In genomic region chr19:2084993-2085720, GRCh38 we compare ENCODE assay signal across 1 cellular context.
TF ChIP-seq lines count a peak whose summit lies in the region.

No MANE protein-coding gene starts in this region.

TF ChIP-seq in GM12878, 131 proteins besides CTCF, POLR2A, EP300 and RAD21 (continued from another document and continues in another):
- TF ChIP-seq PML (IDR thresholded peaks at IDR 0.05; ENCODE audit: low read length) = peak; percentile 94; the same call in 1 of the 2 replicates
- TF ChIP-seq CBFB (IDR thresholded peaks at IDR 0.05; ENCODE audit: low read depth) = peak; percentile 99
- TF ChIP-seq E4F1 (IDR thresholded peaks at IDR 0.05; ENCODE audit: borderline replicate concordance, partially characterized antibody) = no peak
- TF ChIP-seq BCL11A (IDR thresholded peaks at IDR 0.05; ENCODE audit: low read depth, low read length) = peak; percentile 94
- 0 out of 2 replicates have a peak, but pooled peaks have one; percentile 46 for TF ChIP-seq IRF4 (IDR thresholded peaks at IDR 0.05; ENCODE audit: low read depth, low read length)
- TF ChIP-seq BHLHE40 (IDR thresholded peaks at IDR 0.05; ENCODE audit: borderline replicate concordance in 1 of 2, low read depth in 2 of 2, low read length in 1 of 2) = peak; percentile 97
- peak; percentile 49 for TF ChIP-seq RAD51 (IDR thresholded peaks at IDR 0.05)
- TF ChIP-seq, protein P1, sequence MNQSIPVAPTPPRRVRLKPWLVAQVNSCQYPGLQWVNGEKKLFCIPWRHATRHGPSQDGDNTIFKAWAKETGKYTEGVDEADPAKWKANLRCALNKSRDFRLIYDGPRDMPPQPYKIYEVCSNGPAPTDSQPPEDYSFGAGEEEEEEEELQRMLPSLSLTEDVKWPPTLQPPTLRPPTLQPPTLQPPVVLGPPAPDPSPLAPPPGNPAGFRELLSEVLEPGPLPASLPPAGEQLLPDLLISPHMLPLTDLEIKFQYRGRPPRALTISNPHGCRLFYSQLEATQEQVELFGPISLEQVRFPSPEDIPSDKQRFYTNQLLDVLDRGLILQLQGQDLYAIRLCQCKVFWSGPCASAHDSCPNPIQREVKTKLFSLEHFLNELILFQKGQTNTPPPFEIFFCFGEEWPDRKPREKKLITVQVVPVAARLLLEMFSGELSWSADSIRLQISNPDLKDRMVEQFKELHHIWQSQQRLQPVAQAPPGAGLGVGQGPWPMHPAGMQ (IDR thresholded peaks at IDR 0.05; ENCODE audit: borderline replicate concordance) = no peak; the same call in 1 of the 2 replicates
- peak; percentile 77; the same call in 1 of the 2 replicates for TF ChIP-seq TARDBP (IDR thresholded peaks at IDR 0.05; ENCODE audit: borderline replicate concordance)
- no peak for TF ChIP-seq FOS (IDR thresholded peaks at IDR 0.05; ENCODE audit: borderline replicate concordance, extremely low read depth, insufficient read length)
- TF ChIP-seq ZBED1 (IDR thresholded peaks at IDR 0.05; ENCODE audit: borderline replicate concordance) = peak; percentile 94
- peak; percentile 93 for TF ChIP-seq MXI1 (IDR thresholded peaks at IDR 0.05; ENCODE audit: low read depth, low read length)
- TF ChIP-seq CEBPB (IDR thresholded peaks at IDR 0.05; ENCODE audit: borderline replicate concordance in 1 of 2, low read depth in 2 of 2, low read length in 2 of 2) = no peak; a peak in 1 of 4 replicates
- no peak for TF ChIP-seq KDM1A (IDR thresholded peaks at IDR 0.05; ENCODE audit: borderline replicate concordance)
- peak; percentile 95 for TF ChIP-seq SMARCA5 (IDR thresholded peaks at IDR 0.05)
- TF ChIP-seq NFIC (IDR thresholded peaks at IDR 0.05; ENCODE audit: low read depth, low read length) = peak; percentile 96
- TF ChIP-seq JUNB (IDR thresholded peaks at IDR 0.05) = no peak; the same call in 1 of the 2 replicates
- peak; percentile 95 to 97 for TF ChIP-seq IKZF2 (IDR thresholded peaks at IDR 0.05)
- TF ChIP-seq CBX5 (IDR thresholded peaks at IDR 0.05; ENCODE audit: low read depth) = peak; percentile 92
- peak; percentile 100 for TF ChIP-seq ZNF384 (IDR thresholded peaks at IDR 0.05; ENCODE audit: borderline replicate concordance, low read depth, low read length)
- TF ChIP-seq, protein P2, sequence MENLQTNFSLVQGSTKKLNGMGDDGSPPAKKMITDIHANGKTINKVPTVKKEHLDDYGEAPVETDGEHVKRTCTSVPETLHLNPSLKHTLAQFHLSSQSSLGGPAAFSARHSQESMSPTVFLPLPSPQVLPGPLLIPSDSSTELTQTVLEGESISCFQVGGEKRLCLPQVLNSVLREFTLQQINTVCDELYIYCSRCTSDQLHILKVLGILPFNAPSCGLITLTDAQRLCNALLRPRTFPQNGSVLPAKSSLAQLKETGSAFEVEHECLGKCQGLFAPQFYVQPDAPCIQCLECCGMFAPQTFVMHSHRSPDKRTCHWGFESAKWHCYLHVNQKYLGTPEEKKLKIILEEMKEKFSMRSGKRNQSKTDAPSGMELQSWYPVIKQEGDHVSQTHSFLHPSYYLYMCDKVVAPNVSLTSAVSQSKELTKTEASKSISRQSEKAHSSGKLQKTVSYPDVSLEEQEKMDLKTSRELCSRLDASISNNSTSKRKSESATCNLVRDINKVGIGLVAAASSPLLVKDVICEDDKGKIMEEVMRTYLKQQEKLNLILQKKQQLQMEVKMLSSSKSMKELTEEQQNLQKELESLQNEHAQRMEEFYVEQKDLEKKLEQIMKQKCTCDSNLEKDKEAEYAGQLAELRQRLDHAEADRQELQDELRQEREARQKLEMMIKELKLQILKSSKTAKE (IDR thresholded peaks at IDR 0.05; ENCODE audit: low read depth, poor library complexity, severe bottlenecking) = peak; percentile 90
- no peak for TF ChIP-seq SUZ12 (IDR thresholded peaks at IDR 0.05; ENCODE audit: unreplicated experiment)
- no peak for TF ChIP-seq NFYA (IDR thresholded peaks at IDR 0.05; ENCODE audit: borderline replicate concordance, low read depth, low read length)
- peak; percentile 77 for TF ChIP-seq MTA2 (IDR thresholded peaks at IDR 0.05; ENCODE audit: low read depth)
- TF ChIP-seq RELA (IDR thresholded peaks at IDR 0.05; ENCODE audit: borderline replicate concordance, partially characterized antibody) = peak; percentile 83
- TF ChIP-seq, protein P3, sequence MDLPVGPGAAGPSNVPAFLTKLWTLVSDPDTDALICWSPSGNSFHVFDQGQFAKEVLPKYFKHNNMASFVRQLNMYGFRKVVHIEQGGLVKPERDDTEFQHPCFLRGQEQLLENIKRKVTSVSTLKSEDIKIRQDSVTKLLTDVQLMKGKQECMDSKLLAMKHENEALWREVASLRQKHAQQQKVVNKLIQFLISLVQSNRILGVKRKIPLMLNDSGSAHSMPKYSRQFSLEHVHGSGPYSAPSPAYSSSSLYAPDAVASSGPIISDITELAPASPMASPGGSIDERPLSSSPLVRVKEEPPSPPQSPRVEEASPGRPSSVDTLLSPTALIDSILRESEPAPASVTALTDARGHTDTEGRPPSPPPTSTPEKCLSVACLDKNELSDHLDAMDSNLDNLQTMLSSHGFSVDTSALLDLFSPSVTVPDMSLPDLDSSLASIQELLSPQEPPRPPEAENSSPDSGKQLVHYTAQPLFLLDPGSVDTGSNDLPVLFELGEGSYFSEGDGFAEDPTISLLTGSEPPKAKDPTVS (IDR thresholded peaks at IDR 0.05; ENCODE audit: low read depth, low read length) = peak; percentile 96
- no peak for TF ChIP-seq KAT2A (conservative IDR thresholded peaks at IDR 0.05; ENCODE audit: control insufficient read depth, low read depth, low read length)
- peak; percentile 92 for TF ChIP-seq ZNF687 (IDR thresholded peaks at IDR 0.05)
- TF ChIP-seq, protein P4, sequence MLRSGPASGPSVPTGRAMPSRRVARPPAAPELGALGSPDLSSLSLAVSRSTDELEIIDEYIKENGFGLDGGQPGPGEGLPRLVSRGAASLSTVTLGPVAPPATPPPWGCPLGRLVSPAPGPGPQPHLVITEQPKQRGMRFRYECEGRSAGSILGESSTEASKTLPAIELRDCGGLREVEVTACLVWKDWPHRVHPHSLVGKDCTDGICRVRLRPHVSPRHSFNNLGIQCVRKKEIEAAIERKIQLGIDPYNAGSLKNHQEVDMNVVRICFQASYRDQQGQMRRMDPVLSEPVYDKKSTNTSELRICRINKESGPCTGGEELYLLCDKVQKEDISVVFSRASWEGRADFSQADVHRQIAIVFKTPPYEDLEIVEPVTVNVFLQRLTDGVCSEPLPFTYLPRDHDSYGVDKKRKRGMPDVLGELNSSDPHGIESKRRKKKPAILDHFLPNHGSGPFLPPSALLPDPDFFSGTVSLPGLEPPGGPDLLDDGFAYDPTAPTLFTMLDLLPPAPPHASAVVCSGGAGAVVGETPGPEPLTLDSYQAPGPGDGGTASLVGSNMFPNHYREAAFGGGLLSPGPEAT (IDR thresholded peaks at IDR 0.05; ENCODE audit: low read depth) = peak; percentile 93
- no peak for TF ChIP-seq HDAC2 (IDR thresholded peaks at IDR 0.05)
- TF ChIP-seq NBN (IDR thresholded peaks at IDR 0.05) = peak; percentile 98
- TF ChIP-seq JUND (IDR thresholded peaks at IDR 0.05; ENCODE audit: low read depth, low read length) = no peak
- TF ChIP-seq EED (IDR thresholded peaks at IDR 0.05; ENCODE audit: low read depth) = peak; percentile 95
- TF ChIP-seq ZBTB40 (IDR thresholded peaks at IDR 0.05; ENCODE audit: borderline replicate concordance) = peak; percentile 91; the same call in 1 of the 2 replicates
- TF ChIP-seq NR2F1 (conservative IDR thresholded peaks at IDR 0.05) = peak; percentile 89
- TF ChIP-seq POLR2AphosphoS2 (IDR thresholded peaks at IDR 0.05; ENCODE audit: low read depth, low read length) = peak; percentile 94; the same call in 1 of the 2 replicates
- peak; percentile 94 for TF ChIP-seq CHD2 (IDR thresholded peaks at IDR 0.05; ENCODE audit: borderline replicate concordance, low read depth, low read length)
- peak; percentile 93 for TF ChIP-seq TCF12 (IDR thresholded peaks at IDR 0.05; ENCODE audit: low read depth, low read length)
- TF ChIP-seq ZNF24 (IDR thresholded peaks at IDR 0.05) = no peak
- TF ChIP-seq ZBTB33 (IDR thresholded peaks at IDR 0.05) = no peak
- TF ChIP-seq IRF3 (IDR thresholded peaks at IDR 0.05) = no peak
- peak; percentile 99 for TF ChIP-seq RUNX3 (IDR thresholded peaks at IDR 0.05; ENCODE audit: low read length)
